ENCODE assay signal across 21 cellular contexts in the genomic region with DNA sequence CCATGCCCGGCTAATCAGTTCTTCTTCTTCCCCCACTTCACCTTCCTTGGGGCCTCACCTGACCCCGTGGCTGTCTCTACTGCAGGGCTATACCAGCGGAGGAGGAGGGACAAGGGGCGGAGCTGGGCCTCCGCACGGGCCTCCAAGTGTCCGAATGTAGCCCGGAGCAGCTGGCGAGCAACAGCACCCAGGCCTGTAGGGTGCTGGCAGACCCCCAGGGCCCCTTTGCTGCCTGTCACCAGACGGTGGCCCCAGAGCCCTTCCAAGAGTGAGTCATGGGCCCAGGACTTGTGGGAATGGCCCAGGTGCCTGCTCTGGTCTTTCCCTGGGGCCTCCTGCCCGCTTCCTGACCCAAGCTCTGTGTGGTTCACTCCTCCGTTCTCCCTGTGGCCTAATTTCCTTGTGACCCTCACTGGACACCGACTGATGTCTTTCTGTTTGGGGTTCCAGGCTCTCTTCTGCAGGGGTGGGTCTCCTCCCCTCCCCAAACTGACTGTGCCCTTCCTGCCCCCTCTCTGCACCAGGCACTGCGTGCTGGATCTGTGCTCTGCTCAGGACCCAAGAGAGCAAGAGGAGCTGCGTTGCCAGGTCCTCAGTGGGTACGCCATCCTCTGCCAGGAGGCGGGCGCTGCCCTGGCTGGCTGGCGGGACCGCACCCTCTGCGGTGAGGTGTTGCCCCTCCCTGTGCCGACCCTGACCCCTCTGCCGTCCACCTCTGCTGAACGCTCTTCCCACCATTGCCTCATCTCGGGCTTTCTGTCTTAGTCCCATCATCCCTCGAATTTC. TPM values are rescaled to one million over a fixed set of nuclear protein-coding genes. Genes with fewer than 3 reads are reported as not detected.
"Had no signal": no experiment of that assay in that cellular context is flagged by ENCODE, and none has a peak within 500 bp of the region (broad histone marks: within the 10 kb centered on the region; RNA-seq: fewer than 3 reads in every experiment).

No MANE protein-coding gene starts in this region.

- H3K4me3 ChIP-seq: adrenal gland, gastroesophageal sphincter, ovary, tibial nerve had no signal

- H3K4me1 ChIP-seq: adrenal gland, gastroesophageal sphincter, tibial nerve had no signal

- H3K27ac ChIP-seq: adrenal gland, epithelial cell of prostate, gastroesophageal sphincter, ovary, tibial nerve had no signal

- H3K9me3 ChIP-seq: adrenal gland, gastroesophageal sphincter, ovary, tibial nerve had no signal

- H3K27me3 ChIP-seq: adrenal gland, ovary had no signal

- DNase-seq: activated CD4-positive, alpha-beta T cell treated with anti-CD3 and anti-CD28 coated beads for 48 hours; activated CD8-positive, alpha-beta memory T cell treated with anti-CD3 and anti-CD28 coated beads for 24 hours; activated naive CD4-positive, alpha-beta T cell treated with anti-CD3 and anti-CD28 coated beads, Interleukin-2, amount 10 ng/mL, durations not matched to agents 7 days and 5 days; adrenal gland; cortex of kidney; effector CD8-positive, alpha-beta T cell; kidney; left ventricle myocardium superior; mesenchymal stem cell; ovary; retina; stimulated activated CD4-positive, alpha-beta T cell treated with anti-CD3 and anti-CD28 coated beads, Interleukin-15, amount 100 ng/mL, for 24 hours; T-cell had no signal

- ATAC-seq: activated T-helper 17 cell treated with anti-CD3 and anti-CD28 coated beads, Interleukin-2, amount 50 U/mL, for 72 hours; gastroesophageal sphincter; left ventricle myocardium superior; T-cell; WTC11 had no signal

- H3K36me3 ChIP-seq: adrenal gland, gastroesophageal sphincter, ovary, tibial nerve had no signal

RNA-seq across cellular contexts. Expression of a gene that starts 58.7 kb away (rescaled TPM):
- total RNA-seq: activated T-helper 17 cell treated with anti-CD3 and anti-CD28 coated beads, Interleukin-2, amount 50 U/mL, for 72 hours; adrenal gland; gastroesophageal sphincter; kidney; left ventricle myocardium superior; ovary; skeletal muscle tissue; subcutaneous adipose tissue; T-cell; tibial nerve had no signal
- polyA plus RNA-seq: adrenal gland, neural cell, ovary had no signal
